10 cellular contexts compared by ENCODE assay signal in genomic region chr12:132327351-132328171, GRCh38. TPM values are rescaled to one million over a fixed set of nuclear protein-coding genes. Genes with fewer than 3 reads are reported as not detected.
DNase-seq lines count a peak whose midpoint lies in the region; ATAC-seq, FAIRE-seq and TF ChIP-seq lines count a peak whose summit lies in the region.
"Had no signal": no experiment of that assay in that cellular context is flagged by ENCODE, and none has a peak within 500 bp of the region (broad histone marks: within the 10 kb centered on the region; RNA-seq: fewer than 3 reads in every experiment).

No MANE protein-coding gene starts in this region.

- peak overlapping the region; percentile 6 for H3K27ac ChIP-seq in fibroblast of lung (ENCODE audit: insufficient read depth, low read length)
- H3K27ac ChIP-seq: 22Rv1, SK-N-MC had no signal

- H3K4me1 ChIP-seq in fibroblast of lung (ENCODE audit: control insufficient read depth, extremely low read depth, insufficient read depth, low read length), result no peaks in the 10 kb centered on the region

- no peaks in the 10 kb centered on the region for H3K79me2 ChIP-seq in fibroblast of lung (ENCODE audit: control insufficient read depth, insufficient read depth, low read length)

- H3K4me2 ChIP-seq in fibroblast of lung (ENCODE audit: extremely low read depth, insufficient read depth, low read length), result peak overlapping the region; percentile 61

- no peaks in the 10 kb centered on the region for H3K27me3 ChIP-seq in fibroblast of lung (ENCODE audit: control insufficient read depth, insufficient read depth, low read length)

- H3K9ac ChIP-seq in fibroblast of lung (ENCODE audit: insufficient read depth, low read length), result no peak overlapping the region

- no peak overlapping the region for H2AFZ ChIP-seq in fibroblast of lung (ENCODE audit: low read length)

- no peaks in the 10 kb centered on the region for H3K36me3 ChIP-seq in fibroblast of lung (ENCODE audit: control insufficient read depth, insufficient read depth, low read length)

- no peaks in the 10 kb centered on the region for H3K9me3 ChIP-seq in fibroblast of lung (ENCODE audit: control insufficient read depth, insufficient read depth, low read depth, low read length)

- DNase-seq in DMS 273 (lab: John Stamatoyannopoulos, UW; ENCODE audit: unreplicated experiment), result peak; percentile 36
- DNase-seq in DMS 273 treated with DMSO at 0.1 percent for 48 hours (lab: John Stamatoyannopoulos, UW), result no peak
- peak; percentile 75 to 81 for DNase-seq in activated CD4-positive, alpha-beta T cell treated with anti-CD3 and anti-CD28 coated beads, Interleukin-2, amount 50 U/mL, for 48 hours
- peak; percentile 74 to 90 for DNase-seq in fibroblast of lung (ENCODE audit: low read depth in 2 of 2)
- DNase-seq in pulmonary artery endothelial cell (ENCODE audit: low read depth, low spot score), result peak; percentile 7
- no peak for DNase-seq in SHP77 treated with DMSO at 0.1 percent for 48 hours (lab: John Stamatoyannopoulos, UW)
- no peak for DNase-seq in D721Med (ENCODE audit: insufficient read length, low spot score)

- ATAC-seq in HG03175 (IDR thresholded peaks at IDR 0.05; ENCODE audit: unreplicated experiment), result no peak

- peak overlapping the region in 1 of 4 experiments; percentile 4 for H3K4me3 ChIP-seq in fibroblast of lung (replicated peaks in 1 of 4; ENCODE audit: control extremely low read depth in 1 of 4, insufficient read depth in 1 of 4, low read depth in 3 of 4, low read length in 4 of 4)
- H3K4me3 ChIP-seq: SK-N-MC had no signal

- no peaks in the 10 kb centered on the region for H4K20me1 ChIP-seq in fibroblast of lung (ENCODE audit: control insufficient read depth, extremely low read depth, insufficient read depth, low read length)

- FAIRE-seq in D721Med (lab: Jason Lieb, UNC), result no peak

- TF ChIP-seq CTCF in fibroblast of lung (conservative IDR thresholded peaks at IDR 0.05 in 1 of 2, IDR thresholded peaks at IDR 0.05 in 1 of 2; ENCODE audit: low read depth in 1 of 2, low read length in 2 of 2) (no peak), D721Med (IDR thresholded peaks at IDR 0.05; ENCODE audit: insufficient read depth, missing control alignments) (no peak)

RNA-seq across cellular contexts. Expression of gene GALNT9, which starts 1.8 kb away (rescaled TPM):
- total RNA-seq in fibroblast of lung, result 0.51 and 2.8 TPM in 2 replicates
- 0.10 and 2.0 TPM in 2 replicates for polyA plus RNA-seq in fibroblast of lung
- polyA plus RNA-seq in fibroblast of lung (2012), result 0.29 and 4.9 TPM in 2 replicates
- 2.8 TPM in 1 of 2 replicates, not detected in the other for polyA minus RNA-seq in fibroblast of lung (ENCODE audit: low replicate concordance)
- total RNA-seq in pulmonary artery endothelial cell, result 0.11 and 0.33 TPM in 2 replicates

Comparison
In these comparisons a context has a peak if more than half of its experiments do, and no peak if none do; other contexts are left out.
1. DNase-seq: peak in DMS 273 (single experiment), activated CD4-positive, alpha-beta T cell treated with anti-CD3 and anti-CD28 coated beads, Interleukin-2, amount 50 U/mL, for 48 hours (2 of 2), fibroblast of lung (2 of 2) and pulmonary artery endothelial cell (single experiment); none in DMS 273 treated with DMSO at 0.1 percent for 48 hours (single experiment), SHP77 treated with DMSO at 0.1 percent for 48 hours (single experiment) and D721Med (single experiment).